ENCODE assay signal across 10 cellular contexts in genomic region chrX:65674351-65674893, GRCh38. TPM values are rescaled to one million over a fixed set of nuclear protein-coding genes. Genes with fewer than 3 reads are reported as not detected.
DNase-seq lines count a peak whose midpoint lies in the region; ATAC-seq, FAIRE-seq and TF ChIP-seq lines count a peak whose summit lies in the region.
"Had no signal": no experiment of that assay in that cellular context is flagged by ENCODE, and none has a peak within 500 bp of the region (broad histone marks: within the 10 kb centered on the region; RNA-seq: fewer than 3 reads in every experiment).

No MANE protein-coding gene starts in this region.

- peak overlapping the region; percentile 80 for H3K4me3 Mint-ChIP-seq in activated naive CD4-positive, alpha-beta T cell treated with anti-CD3 and anti-CD28 coated beads for 36 hours

- no peaks in the 10 kb centered on the region for H4K20me1 ChIP-seq in GM12878 (ENCODE audit: control insufficient read depth, insufficient read depth)

- TF ChIP-seq CTCF in GM12878 (IDR thresholded peaks at IDR 0.05 in 2 of 3, conservative IDR thresholded peaks at IDR 0.05 in 1 of 3; ENCODE audit: control insufficient read depth in 2 of 3, extremely low read depth in 1 of 3, insufficient read depth in 1 of 3, low read depth in 3 of 3, low read length in 3 of 3): no peak
- no peak for TF ChIP-seq CTCF in lower lobe of right lung (IDR thresholded peaks at IDR 0.05)
- TF ChIP-seq CTCF in upper lobe of left lung (IDR thresholded peaks at IDR 0.05): peak in 2 of 6 experiments; percentile 10 to 25

- intact Hi-C loops in activated naive CD4-positive, alpha-beta T cell treated with anti-CD3 and anti-CD28 coated beads for 36 hours (cut with micrococcal nuclease): loop anchor here (1.0 to 5.0 kb wide), 4 partner anchors 14 to 188 kb away; no protein-coding TSS in a partner anchor
- intact Hi-C loops in GM12878 (cut with micrococcal nuclease; ENCODE audit: unreplicated experiment): no loop called here
- intact Hi-C loops in lower lobe of right lung (cut with DNase I): no loop called here

- CTCF ChIA-PET in activated naive CD4-positive, alpha-beta T cell treated with anti-CD3 and anti-CD28 coated beads for 36 hours (lab: Charles Lee): interaction anchor here (0.7 to 1.3 kb wide), 2 partner anchors 13 to 30 kb away, joined by 3 read pairs; no protein-coding TSS in a partner anchor
- CTCF ChIA-PET in GM12878 (lab: Yijun Ruan, JAX): interaction anchor here (1.0 to 4.0 kb wide), 4 partner anchors 14 to 49 kb away, joined by 3 to 23 read pairs (median 6); no protein-coding TSS in a partner anchor

- H3K9me3 Mint-ChIP-seq in activated naive CD4-positive, alpha-beta T cell treated with anti-CD3 and anti-CD28 coated beads for 36 hours: no peaks in the 10 kb centered on the region

- no peak for TF ChIP-seq POLR2A in GM12878 (IDR thresholded peaks at IDR 0.05; ENCODE audit: low read depth, low read length)
- no peak for TF ChIP-seq POLR2A in upper lobe of left lung (IDR thresholded peaks at IDR 0.05)

- H3K36me3 ChIP-seq in GM12878 (ENCODE audit: control insufficient read depth in 2 of 2, insufficient read depth in 2 of 2, low read length in 1 of 2): peaks cover 0 to 5% of the 10 kb centered on the region in 2 experiments; a peak in 1 of 4 replicates
- H3K36me3 ChIP-seq in lower lobe of right lung: no peaks in the 10 kb centered on the region
- no peaks in the 10 kb centered on the region for H3K36me3 ChIP-seq in upper lobe of left lung

- RAD21 ChIA-PET in GM12878 (lab: Charles Lee; ENCODE audit: unreplicated experiment): interaction anchor here (1.0 to 9.8 kb wide), 4 partner anchors 14 to 48 kb away, joined by 3 to 109 read pairs (median 20); no protein-coding TSS in a partner anchor

- peak; percentile 27 for ATAC-seq in GM12878
- no peak for ATAC-seq in lower lobe of right lung
- peak in 1 of 2 donors; percentile 9 for ATAC-seq in upper lobe of left lung (ENCODE audit: low FRiP score in 2 of 2)
- ATAC-seq in GM18867 (IDR thresholded peaks at IDR 0.05; ENCODE audit: unreplicated experiment): no peak

- H3K27me3 ChIP-seq in GM12878 (replicated peaks in 1 of 2; ENCODE audit: control insufficient read depth in 2 of 2, insufficient read depth in 2 of 2, low read length in 1 of 2) (no peaks in the 10 kb centered on the region), lower lobe of right lung (ENCODE audit: low read depth) (no peaks in the 10 kb centered on the region), upper lobe of left lung (no peaks in the 10 kb centered on the region)

- H3K4me1 Mint-ChIP-seq in activated naive CD4-positive, alpha-beta T cell treated with anti-CD3 and anti-CD28 coated beads for 36 hours (ENCODE audit: low read depth): peaks cover 67% of the 10 kb centered on the region

- H3K36me3 Mint-ChIP-seq in activated naive CD4-positive, alpha-beta T cell treated with anti-CD3 and anti-CD28 coated beads for 36 hours (ENCODE audit: low read depth): peaks cover 60% of the 10 kb centered on the region

- no peak for FAIRE-seq in GM12878 (lab: Jason Lieb, UNC)

- H3K4me2 ChIP-seq in GM12878 (ENCODE audit: control insufficient read depth, insufficient read depth): peak overlapping the region; percentile 86

- no TSS peak for BruUV-seq in GM12878 (replicated peaks; lab: Mats Ljungman, UMichigan)

- SMC1A ChIA-PET in GM12878 (lab: Charles Lee; ENCODE audit: uncharacterized antibody, unreplicated experiment): interaction anchor here (0.8 to 9.3 kb wide), 6 partner anchors 14 to 312 kb away, joined by 3 to 112 read pairs (median 14); no protein-coding TSS in a partner anchor

- POLR2A ChIA-PET in GM12878 (lab: Charles Lee): interaction anchor here (1.1 to 3.2 kb wide), 4 partner anchors 13 to 48 kb away, joined by 3 to 12 read pairs (median 8); no protein-coding TSS in a partner anchor

- H3K27me3 Mint-ChIP-seq in activated naive CD4-positive, alpha-beta T cell treated with anti-CD3 and anti-CD28 coated beads for 36 hours (ENCODE audit: low read depth): no peaks in the 10 kb centered on the region

- DNase-seq in activated naive CD4-positive, alpha-beta T cell treated with anti-CD3 and anti-CD28 coated beads for 36 hours: no peak
- no peak for DNase-seq in activated naive CD4-positive, alpha-beta T cell treated with anti-CD3 and anti-CD28 coated beads, Interleukin-2, amount 50 U/mL, for 16 hours
- DNase-seq in GM12878 (ENCODE audit: low read depth, low spot score): no peak
- no peak for DNase-seq in lower lobe of right lung
- DNase-seq in upper lobe of left lung: no peak
- DNase-seq in NCI-H1694 treated with DMSO at 0.1 percent for 48 hours (lab: John Stamatoyannopoulos, UW): no peak
- DNase-seq in T-helper 9 cell: no peak
- DNase-seq: central memory CD4-positive, alpha-beta T cell; NCI-H2029 treated with DMSO at 0.1 percent for 48 hours had no signal

- H3K27ac Mint-ChIP-seq in activated naive CD4-positive, alpha-beta T cell treated with anti-CD3 and anti-CD28 coated beads for 36 hours: peak overlapping the region; percentile 94

- 27% methylated on average over 4 of the region's 4 CpGs for WGBS in GM12878 (ENCODE audit: insufficient coverage, insufficient replicate concordance, low lambda C conversion rate, missing lambda C conversion rate)
- 29 to 56% methylated on average over 4 of the region's 4 CpGs for WGBS in upper lobe of left lung, 2 donors

- H3K27ac ChIP-seq in GM12878 (ENCODE audit: control insufficient read depth, insufficient read depth) (peak overlapping the region; percentile 44), lower lobe of right lung (peak overlapping the region; percentile 64), upper lobe of left lung (peak overlapping the region; percentile 67 to 98 (median 76))

- TF ChIP-seq EP300 in GM12878 (IDR thresholded peaks at IDR 0.05; ENCODE audit: borderline replicate concordance in 1 of 2, control insufficient read depth in 1 of 2, low read depth in 2 of 2, low read length in 2 of 2) (no peak), upper lobe of left lung (IDR thresholded peaks at IDR 0.05) (peak in 1 of 4 donors; percentile 5)

- H3K79me2 ChIP-seq in GM12878 (ENCODE audit: control insufficient read depth, insufficient read depth, low read length): peaks cover 91% of the 10 kb centered on the region

- H3K4me1 ChIP-seq in GM12878 (ENCODE audit: control insufficient read depth, insufficient read depth, low read length) (peaks cover 6% of the 10 kb centered on the region), lower lobe of right lung (peaks cover 79% of the 10 kb centered on the region), upper lobe of left lung (peaks cover 52 to 96% (median 70%) of the 10 kb centered on the region in 4 donors)

- no peak overlapping the region for H2AFZ ChIP-seq in GM12878 (ENCODE audit: control insufficient read depth, low read depth, low read length)

- H3K9me3 ChIP-seq in GM12878 (replicated peaks; ENCODE audit: control insufficient read depth, insufficient read depth, low read length) (no peaks in the 10 kb centered on the region), lower lobe of right lung (no peaks in the 10 kb centered on the region), upper lobe of left lung (no peaks in the 10 kb centered on the region)

- no peak for TF ChIP-seq RAD21 in GM12878 (IDR thresholded peaks at IDR 0.05; ENCODE audit: insufficient read depth, low read depth, low read length)

- in situ Hi-C loops in GM12878 (cut with MboI): no loop called here

- peak overlapping the region; percentile 62 for H3K4me3 ChIP-seq in GM12878
- H3K4me3 ChIP-seq in lower lobe of right lung: peak overlapping the region; percentile 21
- H3K4me3 ChIP-seq in upper lobe of left lung: peak overlapping the region in 1 of 4 donors; percentile 28

- peak overlapping the region; percentile 37 for H3K9ac ChIP-seq in GM12878 (ENCODE audit: control insufficient read depth, insufficient read depth, low read length)

TF ChIP-seq in GM12878, 131 proteins besides CTCF, POLR2A, EP300 and RAD21 (continues in another document):
- no peak for TF ChIP-seq DPF2 (IDR thresholded peaks at IDR 0.05)
- no peak for TF ChIP-seq EZH2 (IDR thresholded peaks at IDR 0.05; ENCODE audit: borderline replicate concordance, control insufficient read depth, low read depth, low read length)
- no peak for TF ChIP-seq HDGF (IDR thresholded peaks at IDR 0.05)
- TF ChIP-seq GABPA (IDR thresholded peaks at IDR 0.05; ENCODE audit: low read depth): no peak
- no peak for TF ChIP-seq ZNF274 (IDR thresholded peaks at IDR 0.05; ENCODE audit: insufficient read depth, insufficient read length)
- no peak for TF ChIP-seq FOXM1 (IDR thresholded peaks at IDR 0.05; ENCODE audit: low read depth, low read length)
- no peak for TF ChIP-seq GATAD2B (conservative IDR thresholded peaks at IDR 0.05; ENCODE audit: low read depth)
- TF ChIP-seq, protein P1, sequence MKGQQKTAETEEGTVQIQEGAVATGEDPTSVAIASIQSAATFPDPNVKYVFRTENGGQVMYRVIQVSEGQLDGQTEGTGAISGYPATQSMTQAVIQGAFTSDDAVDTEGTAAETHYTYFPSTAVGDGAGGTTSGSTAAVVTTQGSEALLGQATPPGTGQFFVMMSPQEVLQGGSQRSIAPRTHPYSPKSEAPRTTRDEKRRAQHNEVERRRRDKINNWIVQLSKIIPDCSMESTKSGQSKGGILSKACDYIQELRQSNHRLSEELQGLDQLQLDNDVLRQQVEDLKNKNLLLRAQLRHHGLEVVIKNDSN (IDR thresholded peaks at IDR 0.05; ENCODE audit: borderline replicate concordance, extremely low read length, insufficient read depth, low read depth, low read length): no peak

RNA-seq across cellular contexts. Expression of gene MSN, which starts 7.0 kb away (rescaled TPM):
- total RNA-seq in activated naive CD4-positive, alpha-beta T cell treated with anti-CD3 and anti-CD28 coated beads for 36 hours: 100 to 1,000 TPM; 482 to 507 TPM
- 67.4 and 69.4 TPM in 2 replicates for total RNA-seq in GM12878 (2013; cell fraction: nucleolus; rRNA removed)
- total RNA-seq in GM12878 (2014; rRNA removed): 279 and 294 TPM in 2 replicates
- total RNA-seq in GM12878 (2014; rRNA removed; fragmentation: Illumina TruSeq; extraction: Trizol): 206 and 211 TPM in 2 replicates
- total RNA-seq in GM12878 (2021): 315 and 317 TPM in 2 replicates
- 183 TPM for polyA plus RNA-seq in GM12878 (2011; ENCODE audit: low read depth)
- 202 and 343 TPM in 2 replicates for polyA plus RNA-seq in GM12878 (2011; rRNA removed)
- 285 and 339 TPM in 2 replicates for polyA plus RNA-seq in GM12878 (2011; cell fraction: cytosol; rRNA removed)
- polyA plus RNA-seq in GM12878 (2011; cell fraction: nucleus; rRNA removed): 202 and 358 TPM in 2 replicates
- polyA plus RNA-seq in GM12878 (2012): 215 and 225 TPM in 2 replicates
- 432 and 447 TPM in 2 replicates for polyA plus RNA-seq in GM12878 (2014; fragmentation: Illumina TruSeq; extraction: Trizol)
- polyA plus RNA-seq in GM12878 (2014; fragmentation: Nextera tagmentation; extraction: Ambion mirVana): 100 to 1,000 TPM in 1 of 2 experiments, 10 to 100 TPM in 1; 93.8 to 104 TPM
- polyA plus RNA-seq in GM12878 (2014; rRNA removed): 232 and 241 TPM in 2 replicates
- polyA plus RNA-seq in GM12878 (2016; fragmentation: Nextera tagmentation; extraction: Ambion mirVana): 100 to 1,000 TPM; 267 to 272 TPM
- polyA minus RNA-seq in GM12878 (2011; rRNA and poly(A)+ RNA removed): 303 and 349 TPM in 2 replicates
- 122 and 136 TPM in 2 replicates for polyA minus RNA-seq in GM12878 (2011; cell fraction: cytosol; rRNA and poly(A)+ RNA removed)
- 53.2 and 119 TPM in 2 replicates for polyA minus RNA-seq in GM12878 (2011; cell fraction: nucleus; rRNA and poly(A)+ RNA removed)
- total RNA-seq in lower lobe of right lung: 419 TPM
- total RNA-seq in upper lobe of left lung: 100 to 1,000 TPM; 160 to 508 (median 380) TPM
